In genomic region chr1:67987046-67987799, GRCh38 we compare ENCODE assay signal across 13 cellular contexts.
A peak's percentile ranks its signal among the peaks of the same experiment; 100 is the strongest.
DNase-seq lines count a peak whose midpoint lies in the region; ATAC-seq and TF ChIP-seq lines count a peak whose summit lies in the region.
"Had no signal": no experiment of that assay in that cellular context is flagged by ENCODE, and none has a peak within 500 bp of the region (broad histone marks: within the 10 kb centered on the region; RNA-seq: fewer than 3 reads in every experiment).

No MANE protein-coding gene starts in this region.

- DNase-seq in GM04504 (ENCODE audit: low read depth) (peak; percentile 86), fibroblast of peridontal ligament (ENCODE audit: extremely low read depth) (peak; percentile 99), stromal cell of bone marrow (ENCODE audit: low read depth) (peak; percentile 91), GM13976 (ENCODE audit: low spot score) (no peak), NCI-H1092 (lab: John Stamatoyannopoulos, UW) (no peak), pons (ENCODE audit: low spot score) (no peak)
- no peak for DNase-seq in natural killer cell treated with Interleukin-12 subunit alpha and Interleukin-12 subunit beta and Interleukin-15 and Interleukin-18, amount 100 ng/mL, for 72 hours (ENCODE audit: low spot score)
- DNase-seq: activated CD4-positive, CD25-positive, alpha-beta regulatory T cell treated with anti-CD3 and anti-CD28 coated beads, Interleukin-2, amount 50 U/mL, for 72 hours; activated T-cell treated with anti-CD3 and anti-CD28 coated beads, Interleukin-2, amount 50 U/mL, for 24 hours; effector CD8-positive, alpha-beta T cell; NK-92 treated with Interleukin-12 subunit alpha and Interleukin-12 subunit beta, amount 100 ng/mL, for 24 hours; nucleus accumbens had no signal

- H3K4me3 Mint-ChIP-seq in natural killer cell treated with Interleukin-12 subunit alpha and Interleukin-12 subunit beta and Interleukin-15 and Interleukin-18, amount 100 ng/mL, for 72 hours: no peak overlapping the region
- H3K4me3 Mint-ChIP-seq: activated T-cell treated with anti-CD3 and anti-CD28 coated beads, Interleukin-2, amount 50 U/mL, for 24 hours had no signal

- no peak overlapping the region for H3K27ac Mint-ChIP-seq in natural killer cell treated with Interleukin-12 subunit alpha and Interleukin-12 subunit beta and Interleukin-15 and Interleukin-18, amount 100 ng/mL, for 72 hours
- H3K27ac Mint-ChIP-seq: activated T-cell treated with anti-CD3 and anti-CD28 coated beads, Interleukin-2, amount 50 U/mL, for 24 hours had no signal

- H3K9me3 Mint-ChIP-seq in natural killer cell treated with Interleukin-12 subunit alpha and Interleukin-12 subunit beta and Interleukin-15 and Interleukin-18, amount 100 ng/mL, for 72 hours: no peaks in the 10 kb centered on the region
- H3K9me3 Mint-ChIP-seq: activated T-cell treated with anti-CD3 and anti-CD28 coated beads, Interleukin-2, amount 50 U/mL, for 24 hours had no signal

- TF ChIP-seq CTCF in GM13976 (IDR thresholded peaks at IDR 0.05; ENCODE audit: borderline replicate concordance, control extremely low read depth, extremely low read depth, insufficient read depth, missing control alignments): no peak

- H3K36me3 Mint-ChIP-seq in natural killer cell treated with Interleukin-12 subunit alpha and Interleukin-12 subunit beta and Interleukin-15 and Interleukin-18, amount 100 ng/mL, for 72 hours: no peaks in the 10 kb centered on the region

- H3K27me3 Mint-ChIP-seq in natural killer cell treated with Interleukin-12 subunit alpha and Interleukin-12 subunit beta and Interleukin-15 and Interleukin-18, amount 100 ng/mL, for 72 hours: no peaks in the 10 kb centered on the region
- H3K27me3 Mint-ChIP-seq: activated T-cell treated with anti-CD3 and anti-CD28 coated beads, Interleukin-2, amount 50 U/mL, for 24 hours had no signal

- in situ Hi-C loops in GM13976 (cut with MboI; ENCODE audit: low sequenced_read_pairs, unreplicated experiment): no loop called here

- ATAC-seq in SK-N-SH treated with all-trans-retinoic acid at 6 μM for 48 hours: no peak; the same call in 2 of the 3 replicates
- ATAC-seq in natural killer cell treated with Interleukin-12 subunit alpha and Interleukin-12 subunit beta and Interleukin-15 and Interleukin-18, amount 100 ng/mL, for 72 hours: no peak

- H3K4me1 Mint-ChIP-seq in natural killer cell treated with Interleukin-12 subunit alpha and Interleukin-12 subunit beta and Interleukin-15 and Interleukin-18, amount 100 ng/mL, for 72 hours (ENCODE audit: low read depth in 2 of 2): no peaks in the 10 kb centered on the region

TF ChIP-seq in SK-N-SH treated with all-trans-retinoic acid at 6 μM for 48 hours, 23 proteins besides CTCF, POLR2A, EP300 and RAD21:
- no peak for TF ChIP-seq BACH2 (CRISPR knock-in tag; IDR thresholded peaks at IDR 0.05; ENCODE audit: borderline replicate concordance)
- TF ChIP-seq ISL1 (CRISPR knock-in tag; IDR thresholded peaks at IDR 0.05): peak; percentile 27; the same call in 1 of the 2 replicates
TF ChIP-seq in SK-N-SH treated with all-trans-retinoic acid at 6 μM for 48 hours: peak in this region for 1.

Comparison
In these comparisons a context has a peak if more than half of its experiments do, and no peak if none do; other contexts are left out.
1. DNase-seq: peak in GM04504 (single experiment), fibroblast of peridontal ligament (single experiment) and stromal cell of bone marrow (single experiment); none in natural killer cell treated with Interleukin-12 subunit alpha and Interleukin-12 subunit beta and Interleukin-15 and Interleukin-18, amount 100 ng/mL, for 72 hours (single experiment), GM13976 (single experiment), NCI-H1092 (single experiment) and pons (single experiment).